1 cellular context compared by ENCODE assay signal in genomic region chr12:64457923-64458322, GRCh38.
TF ChIP-seq lines count a peak whose summit lies in the region.

No MANE protein-coding gene starts in this region.

TF ChIP-seq in GM12878, 131 proteins besides CTCF, POLR2A, EP300 and RAD21:
- TF ChIP-seq STAT1 (conservative IDR thresholded peaks at IDR 0.05) (no peak), MTA3 (IDR thresholded peaks at IDR 0.05; ENCODE audit: borderline replicate concordance, low read length) (no peak), HDGF (IDR thresholded peaks at IDR 0.05) (no peak), SMC3 (IDR thresholded peaks at IDR 0.05; ENCODE audit: borderline replicate concordance, low read length) (no peak), GATAD2B (conservative IDR thresholded peaks at IDR 0.05; ENCODE audit: low read depth) (no peak), HDAC2 (IDR thresholded peaks at IDR 0.05) (no peak), USF1 (IDR thresholded peaks at IDR 0.05; ENCODE audit: borderline replicate concordance, extremely low read length, insufficient read depth, low read depth, low read length) (no peak), ZNF274 (IDR thresholded peaks at IDR 0.05; ENCODE audit: insufficient read depth, insufficient read length) (no peak)
